Comparison of ENCODE assay signal across 1 cellular context in the genomic region with DNA sequence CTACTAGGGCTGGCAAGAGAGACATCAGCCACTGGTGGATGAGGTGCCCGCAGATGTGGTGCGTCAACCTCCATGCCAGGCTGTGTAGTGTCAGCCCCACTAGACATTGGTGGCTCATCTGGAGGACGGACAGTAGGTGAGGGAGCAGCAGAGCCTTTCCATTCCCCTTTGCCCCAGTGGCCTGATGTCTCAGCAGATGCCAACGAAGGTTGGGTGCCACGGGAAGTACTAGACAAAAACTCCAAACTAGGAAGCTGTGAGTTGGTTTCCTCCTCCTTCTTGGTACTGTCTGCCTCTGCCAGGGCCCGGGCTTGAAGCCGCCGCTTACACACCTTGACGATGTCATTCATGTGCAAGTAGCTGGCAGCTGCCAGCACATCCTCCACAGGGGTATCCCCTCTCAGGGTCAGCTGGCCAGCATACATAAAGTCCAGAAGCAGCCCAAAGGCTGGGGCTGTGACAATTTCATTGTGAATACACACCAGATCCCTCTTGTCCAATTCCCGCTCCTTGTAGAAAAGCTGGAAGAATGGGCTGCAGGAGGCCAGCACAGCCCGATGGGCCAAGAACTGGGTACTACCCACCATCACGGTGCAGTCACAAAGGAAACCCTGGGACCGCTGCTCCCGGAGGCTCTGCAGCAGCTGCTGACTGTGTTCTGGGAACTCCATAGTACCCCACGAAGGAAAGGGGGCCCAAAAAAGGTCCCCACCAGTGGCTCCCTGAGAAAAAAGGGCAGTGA.
TF ChIP-seq lines count a peak whose summit lies in the region.

No MANE protein-coding gene starts in this region.

TF ChIP-seq in endothelial cell of umbilical vein, 7 proteins besides CTCF, POLR2A, EP300 and RAD21:
- TF ChIP-seq, protein P1, sequence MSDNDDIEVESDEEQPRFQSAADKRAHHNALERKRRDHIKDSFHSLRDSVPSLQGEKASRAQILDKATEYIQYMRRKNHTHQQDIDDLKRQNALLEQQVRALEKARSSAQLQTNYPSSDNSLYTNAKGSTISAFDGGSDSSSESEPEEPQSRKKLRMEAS (IDR thresholded peaks at IDR 0.05; ENCODE audit: insufficient read depth, insufficient read length): no peak
- no peak for TF ChIP-seq MYC (IDR thresholded peaks at IDR 0.05; ENCODE audit: low read depth, low read length)
- TF ChIP-seq EZH2 (IDR thresholded peaks at IDR 0.05; ENCODE audit: borderline replicate concordance, low read depth, low read length, severe bottlenecking): no peak
- no peak for TF ChIP-seq JUN (IDR thresholded peaks at IDR 0.05; ENCODE audit: borderline replicate concordance, insufficient read depth, insufficient read length, low read depth)
- TF ChIP-seq POLR2AphosphoS5 (IDR thresholded peaks at IDR 0.05; ENCODE audit: insufficient read depth, low read depth, low read length): no peak
- no peak for TF ChIP-seq GATA2 (IDR thresholded peaks at IDR 0.05; ENCODE audit: insufficient read depth, insufficient read length, low read depth, low read length)
- no peak for TF ChIP-seq FOS (IDR thresholded peaks at IDR 0.05; ENCODE audit: borderline replicate concordance, insufficient read depth, low read length)
TF ChIP-seq in endothelial cell of umbilical vein: peak in this region for 0.
